8 cellular contexts compared by ENCODE assay signal in the genomic region with DNA sequence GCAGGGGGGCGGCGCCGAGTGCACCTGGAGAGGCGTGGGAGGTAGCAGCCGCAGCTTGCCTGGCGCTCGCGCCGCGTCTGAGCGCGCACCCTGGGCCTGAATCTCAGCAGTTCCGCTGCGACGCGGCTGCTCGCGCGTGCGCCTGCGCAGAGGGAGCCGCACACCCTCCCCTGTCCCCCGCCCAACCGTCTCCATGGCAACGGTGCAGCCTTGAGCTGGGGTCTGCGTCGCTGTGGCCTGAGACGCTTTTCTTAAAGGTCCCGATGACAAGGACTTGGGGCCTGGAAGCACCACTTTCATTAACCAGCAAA. TPM values are rescaled to one million over a fixed set of nuclear protein-coding genes. Genes with fewer than 3 reads are reported as not detected.
DNase-seq lines count a peak whose midpoint lies in the region; ATAC-seq and TF ChIP-seq lines count a peak whose summit lies in the region.

A gene with protein sequence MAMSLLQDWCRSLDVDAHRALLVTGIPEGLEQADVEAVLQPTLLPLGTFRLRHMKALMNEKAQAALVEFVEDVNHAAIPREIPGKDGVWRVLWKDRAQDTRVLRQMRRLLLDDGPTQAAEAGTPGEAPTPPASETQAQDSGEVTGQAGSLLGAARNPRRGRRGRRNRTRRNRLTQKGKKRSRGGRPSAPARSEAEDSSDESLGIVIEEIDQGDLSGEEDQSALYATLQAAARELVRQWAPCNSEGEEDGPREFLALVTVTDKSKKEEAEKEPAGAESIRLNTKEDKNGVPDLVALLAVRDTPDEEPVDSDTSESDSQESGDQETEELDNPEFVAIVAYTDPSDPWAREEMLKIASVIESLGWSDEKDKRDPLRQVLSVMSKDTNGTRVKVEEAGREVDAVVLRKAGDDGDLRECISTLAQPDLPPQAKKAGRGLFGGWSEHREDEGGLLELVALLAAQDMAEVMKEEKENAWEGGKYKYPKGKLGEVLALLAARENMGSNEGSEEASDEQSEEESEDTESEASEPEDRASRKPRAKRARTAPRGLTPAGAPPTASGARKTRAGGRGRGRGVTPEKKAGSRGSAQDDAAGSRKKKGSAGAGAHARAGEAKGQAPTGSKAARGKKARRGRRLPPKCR (minus strand): TSS at position 79 of the 311 bp plus-strand sequence. CDS start 402 bp downstream, outside the sequence.

- DNase-seq in CD8-positive, alpha-beta T cell = peak in 2 of 7 experiments; percentile 25 to 49
- DNase-seq in NCI-H2107 treated with DMSO at 0.1 percent for 48 hours (lab: John Stamatoyannopoulos, UW; ENCODE audit: unreplicated experiment) (peak; percentile 53), right atrium auricular region (ENCODE audit: low spot score) (no peak)
- DNase-seq in activated naive CD8-positive, alpha-beta T cell treated with anti-CD3 and anti-CD28 coated beads, Interleukin-2, amount 10 ng/mL, durations not matched to agents 7 days and 5 days = peak; percentile 51

- CTCF ChIA-PET in CD8-positive, alpha-beta T cell (lab: Charles Lee) = no interaction called here

- peak; percentile 54 for ATAC-seq in CD8-positive, alpha-beta T cell
- ATAC-seq in activated naive CD8-positive, alpha-beta T cell treated with anti-CD3 and anti-CD28 coated beads, Interleukin-2, amount 10 ng/mL, durations not matched to agents 7 days and 5 days (ENCODE audit: low read depth) = no peak
- no peak for ATAC-seq in GM19351 (IDR thresholded peaks at IDR 0.05; ENCODE audit: unreplicated experiment)
- no peak for ATAC-seq in HG03521 (IDR thresholded peaks at IDR 0.05; ENCODE audit: unreplicated experiment)
- no peak for ATAC-seq in GM21447 (IDR thresholded peaks at IDR 0.05; ENCODE audit: unreplicated experiment)

- POLR2A ChIA-PET in CD8-positive, alpha-beta T cell (lab: Charles Lee) = no interaction called here
- POLR2A ChIA-PET in activated naive CD8-positive, alpha-beta T cell treated with anti-CD3 and anti-CD28 coated beads, Interleukin-2, amount 10 ng/mL, durations not matched to agents 7 days and 5 days (lab: Charles Lee) = interaction anchor here (0.6 kb wide), 1 partner anchor 79 kb away, joined by 3 read pairs; no protein-coding TSS in a partner anchor

- no peak for TF ChIP-seq CTCF in CD8-positive, alpha-beta T cell (IDR thresholded peaks at IDR 0.05)
- TF ChIP-seq CTCF in right atrium auricular region (IDR thresholded peaks at IDR 0.05) = no peak

- H3K27me3 ChIP-seq in CD8-positive, alpha-beta T cell (ENCODE audit: insufficient read depth, low read length) = peaks cover 26% of the 10 kb centered on the region
- no peaks in the 10 kb centered on the region for H3K27me3 ChIP-seq in right atrium auricular region
- H3K27me3 ChIP-seq in rectal smooth muscle tissue (ENCODE audit: control insufficient read depth, insufficient read depth, low read length) = peaks cover 1% of the 10 kb centered on the region

- no peaks in the 10 kb centered on the region for H3K9me3 ChIP-seq in CD8-positive, alpha-beta T cell (ENCODE audit: low read length)
- no peaks in the 10 kb centered on the region for H3K9me3 ChIP-seq in right atrium auricular region

- no peak within 1 kb of the TSS for H3K4me3 ChIP-seq in CD8-positive, alpha-beta T cell (ENCODE audit: low read depth, low read length)
- H3K4me3 ChIP-seq in right atrium auricular region = peak within 1 kb of the TSS; percentile 18 to 51
- H3K4me3 ChIP-seq in rectal smooth muscle tissue (ENCODE audit: low read length) = peak within 1 kb of the TSS; percentile 63

- H3K4me1 ChIP-seq in CD8-positive, alpha-beta T cell (ENCODE audit: insufficient read depth, low read length) = peaks cover 31% of the 10 kb centered on the region
- H3K4me1 ChIP-seq in right atrium auricular region (peaks cover 0 to 30% of the 10 kb centered on the region in 2 donors), rectal smooth muscle tissue (ENCODE audit: control insufficient read depth, insufficient read depth, low read length) (peaks cover 3% of the 10 kb centered on the region)

- no peaks in the 10 kb centered on the region for H3K36me3 Mint-ChIP-seq in CD8-positive, alpha-beta T cell
- peaks cover 1% of the 10 kb centered on the region for H3K36me3 Mint-ChIP-seq in activated naive CD8-positive, alpha-beta T cell treated with anti-CD3 and anti-CD28 coated beads, Interleukin-2, amount 10 ng/mL, durations not matched to agents 7 days and 5 days

- H3K9ac ChIP-seq in rectal smooth muscle tissue (ENCODE audit: low read length) = no peak within 1 kb of the TSS

- H3K27ac Mint-ChIP-seq in CD8-positive, alpha-beta T cell = no peak within 1 kb of the TSS
- H3K27ac Mint-ChIP-seq in activated naive CD8-positive, alpha-beta T cell treated with anti-CD3 and anti-CD28 coated beads, Interleukin-2, amount 10 ng/mL, durations not matched to agents 7 days and 5 days = no peak within 1 kb of the TSS

- intact Hi-C loops in CD8-positive, alpha-beta T cell (cut with DNase I, micrococcal nuclease) = no loop called here

- no peaks in the 10 kb centered on the region for H3K9me3 Mint-ChIP-seq in CD8-positive, alpha-beta T cell
- H3K9me3 Mint-ChIP-seq in activated naive CD8-positive, alpha-beta T cell treated with anti-CD3 and anti-CD28 coated beads, Interleukin-2, amount 10 ng/mL, durations not matched to agents 7 days and 5 days = no peaks in the 10 kb centered on the region

- peak within 1 kb of the TSS; percentile 5 for H3K4me3 Mint-ChIP-seq in CD8-positive, alpha-beta T cell
- peak within 1 kb of the TSS; percentile 84 for H3K4me3 Mint-ChIP-seq in activated naive CD8-positive, alpha-beta T cell treated with anti-CD3 and anti-CD28 coated beads, Interleukin-2, amount 10 ng/mL, durations not matched to agents 7 days and 5 days

- peaks cover 17% of the 10 kb centered on the region for H3K4me1 Mint-ChIP-seq in CD8-positive, alpha-beta T cell (ENCODE audit: low read depth)
- H3K4me1 Mint-ChIP-seq in activated naive CD8-positive, alpha-beta T cell treated with anti-CD3 and anti-CD28 coated beads, Interleukin-2, amount 10 ng/mL, durations not matched to agents 7 days and 5 days = peaks cover 20% of the 10 kb centered on the region

- no peaks in the 10 kb centered on the region for H3K36me3 ChIP-seq in CD8-positive, alpha-beta T cell (ENCODE audit: insufficient read depth, low read length)
- H3K36me3 ChIP-seq in right atrium auricular region (no peaks in the 10 kb centered on the region), rectal smooth muscle tissue (ENCODE audit: control insufficient read depth, insufficient read depth, low read length) (no peaks in the 10 kb centered on the region)

- H3K27ac ChIP-seq in CD8-positive, alpha-beta T cell (ENCODE audit: low read depth, low read length) = no peak within 1 kb of the TSS
- H3K27ac ChIP-seq in right atrium auricular region (no peak within 1 kb of the TSS), rectal smooth muscle tissue (ENCODE audit: low read depth, low read length) (no peak within 1 kb of the TSS)

- H3K27me3 Mint-ChIP-seq in CD8-positive, alpha-beta T cell (ENCODE audit: low read depth) = peaks cover 35% of the 10 kb centered on the region
- peaks cover 61% of the 10 kb centered on the region for H3K27me3 Mint-ChIP-seq in activated naive CD8-positive, alpha-beta T cell treated with anti-CD3 and anti-CD28 coated beads, Interleukin-2, amount 10 ng/mL, durations not matched to agents 7 days and 5 days

RNA-seq across cellular contexts. Expression of the gene that starts here (rescaled TPM):
- total RNA-seq in CD8-positive, alpha-beta T cell = not detected
- under 1 TPM; 0.22 to 0.23 TPM for total RNA-seq in activated naive CD8-positive, alpha-beta T cell treated with anti-CD3 and anti-CD28 coated beads, Interleukin-2, amount 10 ng/mL, durations not matched to agents 7 days and 5 days
- total RNA-seq in right atrium auricular region = 1 to 10 TPM; 1.0 to 1.7 TPM

Comparison
In these comparisons a context has a peak if more than half of its experiments do, and no peak if none do; other contexts are left out.
1. Peak in ATAC-seq in CD8-positive, alpha-beta T cell; RNA of the gene not detected or under 1 TPM.
2. Peak in DNase-seq in activated naive CD8-positive, alpha-beta T cell treated with anti-CD3 and anti-CD28 coated beads, Interleukin-2, amount 10 ng/mL, durations not matched to agents 7 days and 5 days; RNA of the gene not detected or under 1 TPM.